Comparison of ENCODE assay signal across 8 cellular contexts in the genomic region with DNA sequence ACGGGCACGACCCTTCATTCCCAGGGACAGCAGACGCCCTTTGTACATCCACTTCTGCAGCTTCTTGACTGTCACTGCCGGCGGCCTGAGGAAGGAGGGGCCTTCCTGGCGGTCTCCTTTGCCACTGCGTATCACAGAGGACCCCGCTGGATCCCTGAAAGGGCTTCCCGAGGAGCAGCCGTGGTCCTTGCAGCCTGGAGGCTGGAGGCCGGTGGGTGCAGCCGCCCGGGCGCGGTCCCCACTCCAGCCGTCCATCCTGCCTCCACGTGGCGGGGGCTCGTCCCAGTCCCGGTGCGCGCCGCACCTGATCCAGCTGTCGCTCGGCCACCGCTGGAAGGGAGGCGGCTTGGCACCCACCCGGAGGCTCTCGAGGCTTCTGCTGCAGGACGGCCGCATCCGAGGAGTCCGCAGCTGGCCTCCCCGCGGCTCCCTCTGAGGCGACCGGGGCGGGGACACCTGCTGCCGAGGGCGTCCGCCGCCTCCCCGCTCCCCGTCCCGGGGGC. TPM values are rescaled to one million over a fixed set of nuclear protein-coding genes. Genes with fewer than 3 reads are reported as not detected.
DNase-seq lines count a peak whose midpoint lies in the region; ATAC-seq and TF ChIP-seq lines count a peak whose summit lies in the region.

No MANE protein-coding gene starts in this region.

- intact Hi-C loops in activated B cell treated with CpG ODN at 0.5 μM for 24 hours (cut with micrococcal nuclease) = loop anchor here (5.0 to 10.0 kb wide), 3 partner anchors 138 to 374 kb away; a partner anchor contains a TSS
- intact Hi-C loops in stomach (cut with DNase I; ENCODE audit: low total_unique reads) = no loop called here

- H3K27me3 ChIP-seq in HUES6 (ENCODE audit: control insufficient read depth, insufficient read depth, low read length) (no peaks in the 10 kb centered on the region; the same call in 1 of the 2 replicates), endocrine pancreas (ENCODE audit: control insufficient read depth, insufficient read depth, low read length) (no peaks in the 10 kb centered on the region), mucosa of stomach (ENCODE audit: control insufficient read depth, insufficient read depth, low read length) (no peaks in the 10 kb centered on the region), stomach (peaks cover 0 to 29% (median 0%) of the 10 kb centered on the region in 3 donors)

- H3K27ac ChIP-seq in HUES6 (ENCODE audit: low read depth, low read length) = peak overlapping the region; percentile 94; the same call in 1 of the 2 replicates
- peak overlapping the region; percentile 97 to 98 (median 98) for H3K27ac ChIP-seq in stomach

- H3K36me3 ChIP-seq in HUES6 (ENCODE audit: control insufficient read depth, insufficient read depth, low read length) (no peaks in the 10 kb centered on the region), endocrine pancreas (ENCODE audit: control insufficient read depth, insufficient read depth, low read length) (no peaks in the 10 kb centered on the region), mucosa of stomach (ENCODE audit: control insufficient read depth, insufficient read depth, low read length) (no peaks in the 10 kb centered on the region), stomach (no peaks in the 10 kb centered on the region)

- TF ChIP-seq EP300 in stomach (IDR thresholded peaks at IDR 0.05) = no peak

- DNase-seq in EL (peak; percentile 42), activated B cell treated with CpG ODN at 0.5 μM for 24 hours (no peak), stomach (peak; percentile 26), dedifferentiated amniotic fluid mesenchymal stem cell (ENCODE audit: extremely low spot score) (no peak)

- TF ChIP-seq POLR2A in stomach (IDR thresholded peaks at IDR 0.05) = no peak

- TF ChIP-seq CTCF in activated B cell treated with CpG ODN at 0.5 μM for 24 hours (IDR thresholded peaks at IDR 0.05) (no peak), stomach (IDR thresholded peaks at IDR 0.05) (no peak)

- H3K9ac ChIP-seq in HUES6 (ENCODE audit: low read length) (peak overlapping the region; percentile 85), endocrine pancreas (ENCODE audit: control insufficient read depth, insufficient read depth, low read length) (peak overlapping the region; percentile 76), mucosa of stomach (ENCODE audit: low read length) (peak overlapping the region; percentile 95)

- POLR2A ChIA-PET in activated B cell treated with CpG ODN at 0.5 μM for 24 hours (lab: Charles Lee) = interaction anchor here (1.7 kb wide), 1 partner anchor 76 kb away, joined by 8 read pairs; a partner anchor contains a TSS

- 0 to 3% (median 0%) methylated on average over 16 to 45 of the region's 45 CpGs for whole genome bisulfite sequencing in stomach, 5 donors

- H3K4me1 ChIP-seq in HUES6 (ENCODE audit: control insufficient read depth, insufficient read depth, low read length) = peaks cover 7% of the 10 kb centered on the region; the same call in 1 of the 2 replicates
- H3K4me1 ChIP-seq in endocrine pancreas (ENCODE audit: control insufficient read depth, insufficient read depth, low read length) = peaks cover 9% of the 10 kb centered on the region
- H3K4me1 ChIP-seq in mucosa of stomach (ENCODE audit: control insufficient read depth, insufficient read depth, low read length) = no peaks in the 10 kb centered on the region
- peaks cover 6 to 66% (median 35%) of the 10 kb centered on the region in 4 donors for H3K4me1 ChIP-seq in stomach

- H3K4me3 Mint-ChIP-seq in activated B cell treated with CpG ODN at 0.5 μM for 24 hours = peak overlapping the region; percentile 74

- H3K27me3 Mint-ChIP-seq in activated B cell treated with CpG ODN at 0.5 μM for 24 hours = peaks cover 26% of the 10 kb centered on the region

- H3K4me1 Mint-ChIP-seq in activated B cell treated with CpG ODN at 0.5 μM for 24 hours = peaks cover 14% of the 10 kb centered on the region

- H3K27ac Mint-ChIP-seq in activated B cell treated with CpG ODN at 0.5 μM for 24 hours = no peak overlapping the region

- CTCF ChIA-PET in activated B cell treated with CpG ODN at 0.5 μM for 24 hours (lab: Charles Lee) = interaction anchor here (1.2 kb wide), 1 partner anchor 255 kb away, joined by 6 read pairs; no protein-coding TSS in a partner anchor

- H3K9me3 ChIP-seq in HUES6 (ENCODE audit: control insufficient read depth, insufficient read depth, low read depth, low read length) = no peaks in the 10 kb centered on the region
- no peaks in the 10 kb centered on the region for H3K9me3 ChIP-seq in endocrine pancreas (ENCODE audit: control insufficient read depth, low read length)
- no peaks in the 10 kb centered on the region for H3K9me3 ChIP-seq in mucosa of stomach (ENCODE audit: control insufficient read depth, low read length)
- no peaks in the 10 kb centered on the region for H3K9me3 ChIP-seq in stomach

- ATAC-seq in GM21528 (IDR thresholded peaks at IDR 0.05; ENCODE audit: low FRiP score, unreplicated experiment) (peak; percentile 35), activated B cell treated with CpG ODN at 0.5 μM for 24 hours (ENCODE audit: low read depth) (peak; percentile 35)

- peak overlapping the region; percentile 97 for H3K4me3 ChIP-seq in HUES6 (ENCODE audit: low read depth, low read length)
- peak overlapping the region; percentile 84 for H3K4me3 ChIP-seq in endocrine pancreas (ENCODE audit: control insufficient read depth, insufficient read depth, low read length)
- peak overlapping the region; percentile 82 for H3K4me3 ChIP-seq in mucosa of stomach (ENCODE audit: low read length)
- H3K4me3 ChIP-seq in stomach = peak overlapping the region; percentile 88 to 98 (median 93)

- H3K9me3 Mint-ChIP-seq in activated B cell treated with CpG ODN at 0.5 μM for 24 hours = no peaks in the 10 kb centered on the region

- H3K36me3 Mint-ChIP-seq in activated B cell treated with CpG ODN at 0.5 μM for 24 hours (ENCODE audit: low read depth) = no peaks in the 10 kb centered on the region

RNA-seq across cellular contexts. Expression of a gene that starts 0.4 kb away (rescaled TPM):
- 0.38 and 0.64 TPM in 2 replicates for total RNA-seq in activated B cell treated with CpG ODN at 0.5 μM for 24 hours
- total RNA-seq in stomach = 10 to 100 TPM; 13.0 to 45.3 (median 36.6) TPM
- 1 to 10 TPM in 2 of 3 donors, under 1 TPM in 1; 0.75 to 1.2 (median 1.2) TPM for polyA plus RNA-seq in stomach

RNA-seq across cellular contexts. Expression of a gene that starts 59.0 kb away (rescaled TPM):
- total RNA-seq in activated B cell treated with CpG ODN at 0.5 μM for 24 hours = 31.4 and 32.0 TPM in 2 replicates
- 10 to 100 TPM in 3 of 5 donors, 1 to 10 TPM in 2; 5.8 to 39.3 (median 23.5) TPM for total RNA-seq in stomach
- 10 to 100 TPM; 11.1 to 16.8 (median 11.9) TPM for polyA plus RNA-seq in stomach

Comparison
In these comparisons a context has a peak if more than half of its experiments do, and no peak if none do; other contexts are left out.
1. DNase-seq: peak in EL (single experiment) and stomach (single experiment); none in activated B cell treated with CpG ODN at 0.5 μM for 24 hours (single experiment) and dedifferentiated amniotic fluid mesenchymal stem cell (single experiment).
2. Peak in every context shown above with its lines, with median percentiles within 50 percentile points of each other: H3K4me3 ChIP-seq and H3K9ac ChIP-seq.